9 cellular contexts compared by ENCODE assay signal in genomic region chr12:112420740-112421139, GRCh38. TPM values are rescaled to one million over a fixed set of nuclear protein-coding genes. Genes with fewer than 3 reads are reported as not detected.
DNase-seq lines count a peak whose midpoint lies in the region; ATAC-seq and TF ChIP-seq lines count a peak whose summit lies in the region.
"Had no signal": no experiment of that assay in that cellular context is flagged by ENCODE, and none has a peak within 500 bp of the region (broad histone marks: within the 10 kb centered on the region; RNA-seq: fewer than 3 reads in every experiment).

No MANE protein-coding gene starts in this region.

- ATAC-seq in effector memory CD8-positive, alpha-beta T cell (replicated peaks), result no peak
- no peak for ATAC-seq in body of pancreas

- H3K27me3 ChIP-seq in DOHH2 (ENCODE audit: control insufficient read depth, low read length) (no peaks in the 10 kb centered on the region), OCI-LY1 (ENCODE audit: insufficient read depth, low read length) (no peaks in the 10 kb centered on the region), body of pancreas (no peaks in the 10 kb centered on the region)

- H3K36me3 Mint-ChIP-seq in effector memory CD8-positive, alpha-beta T cell (ENCODE audit: insufficient read depth), result peaks cover 16% of the 10 kb centered on the region

- H3K27me3 Mint-ChIP-seq in effector memory CD8-positive, alpha-beta T cell, result no peaks in the 10 kb centered on the region

- H3K9me3 ChIP-seq in DOHH2 (ENCODE audit: control insufficient read depth, insufficient read depth, low read length) (no peaks in the 10 kb centered on the region), OCI-LY1 (ENCODE audit: low read length) (no peaks in the 10 kb centered on the region), body of pancreas (no peaks in the 10 kb centered on the region)

- H3K4me2 ChIP-seq in DOHH2 (ENCODE audit: low read length), result peak overlapping the region; percentile 89
- peak overlapping the region; percentile 98 for H3K4me2 ChIP-seq in OCI-LY1 (ENCODE audit: low read length)

- H3K27ac ChIP-seq in DOHH2 (ENCODE audit: low read depth, low read length) (no peak overlapping the region), OCI-LY1 (ENCODE audit: low read depth, low read length, poor library complexity, severe bottlenecking) (no peak overlapping the region), body of pancreas (peak overlapping the region in 2 of 4 donors; percentile 98 to 99)

- H3F3A ChIP-seq in DOHH2 (ENCODE audit: control insufficient read depth, insufficient read depth), result peaks cover 3% of the 10 kb centered on the region; the same call in 1 of the 2 replicates
- H3F3A ChIP-seq in OCI-LY1 (ENCODE audit: insufficient read depth, low read length), result no peaks in the 10 kb centered on the region

- H3K79me2 ChIP-seq in DOHH2 (ENCODE audit: control insufficient read depth, low read length) (peaks cover 85% of the 10 kb centered on the region), OCI-LY1 (ENCODE audit: insufficient read depth, low read length) (peaks cover 65% of the 10 kb centered on the region)

- no peak for TF ChIP-seq POLR2A in body of pancreas (IDR thresholded peaks at IDR 0.05)

- H3K36me3 ChIP-seq in DOHH2 (ENCODE audit: control insufficient read depth, low read length), result peaks cover 34% of the 10 kb centered on the region
- H3K36me3 ChIP-seq in OCI-LY1 (ENCODE audit: insufficient read depth, low read length), result peaks cover 12% of the 10 kb centered on the region; the same call in 1 of the 2 replicates
- no peaks in the 10 kb centered on the region for H3K36me3 ChIP-seq in body of pancreas (replicated peaks in 1 of 2; ENCODE audit: insufficient read depth in 1 of 2, low read depth in 2 of 2)

- peak overlapping the region; percentile 91 for H3K4me3 Mint-ChIP-seq in effector memory CD8-positive, alpha-beta T cell

- intact Hi-C loops in body of pancreas (cut with DNase I), result no loop called here

- DNase-seq in effector memory CD8-positive, alpha-beta T cell, result no peak
- DNase-seq in renal cortical epithelial cell (ENCODE audit: low read depth) (peak; percentile 33), body of pancreas (no peak), NCI-H774 (lab: John Stamatoyannopoulos, UW) (no peak), NCI-H187 treated with DMSO at 0.1 percent for 48 hours (lab: John Stamatoyannopoulos, UW) (no peak)
- DNase-seq: DMS79, NCI-H1417 had no signal

- no peak overlapping the region for H2AFZ ChIP-seq in OCI-LY1 (ENCODE audit: low read length)

- H3K9me2 ChIP-seq in DOHH2 (replicated peaks; ENCODE audit: control insufficient read depth, low read length) (no peaks in the 10 kb centered on the region), OCI-LY1 (ENCODE audit: low read depth, low read length) (no peaks in the 10 kb centered on the region)

- no peaks in the 10 kb centered on the region for H3K9me3 Mint-ChIP-seq in effector memory CD8-positive, alpha-beta T cell

- peak overlapping the region in 1 of 2 donors; percentile 65 for H3K27ac Mint-ChIP-seq in effector memory CD8-positive, alpha-beta T cell

- H3K4me3 ChIP-seq in DOHH2 (ENCODE audit: low read length), result 0 out of 2 replicates have a peak overlapping the region, but pooled peaks have one; percentile 11
- H3K4me3 ChIP-seq in OCI-LY1 (ENCODE audit: low read depth, low read length, poor library complexity, severe bottlenecking), result peak overlapping the region; percentile 89
- no peak overlapping the region for H3K4me3 ChIP-seq in body of pancreas

- H3K4me1 ChIP-seq in DOHH2 (ENCODE audit: control insufficient read depth, low read length) (peaks cover 31% of the 10 kb centered on the region), OCI-LY1 (ENCODE audit: insufficient read depth, low read length, severe bottlenecking) (peaks cover 41% of the 10 kb centered on the region), body of pancreas (peaks cover 41% of the 10 kb centered on the region)

- no peak overlapping the region for H3K9ac ChIP-seq in OCI-LY1 (ENCODE audit: low read length)

- peaks cover 34 to 49% of the 10 kb centered on the region in 2 donors for H3K4me1 Mint-ChIP-seq in effector memory CD8-positive, alpha-beta T cell (ENCODE audit: low read depth in 2 of 2)

- peaks cover 26% of the 10 kb centered on the region for H4K20me1 ChIP-seq in DOHH2 (ENCODE audit: control insufficient read depth, insufficient read depth, low read depth, low read length)
- H4K20me1 ChIP-seq in OCI-LY1 (ENCODE audit: insufficient read depth, low read length), result no peaks in the 10 kb centered on the region

- TF ChIP-seq CTCF in DOHH2 (IDR thresholded peaks at IDR 0.05; ENCODE audit: low read depth, low read length, poor library complexity, severe bottlenecking), result no peak
- no peak for TF ChIP-seq CTCF in OCI-LY1 (IDR thresholded peaks at IDR 0.05; ENCODE audit: low read length)
- no peak for TF ChIP-seq CTCF in body of pancreas (IDR thresholded peaks at IDR 0.05)

- WGBS in body of pancreas, 2 donors, result 49 to 52% methylated on average over 3 of the region's 3 CpGs

RNA-seq across cellular contexts. Expression of gene PTPN11, which starts 2.0 kb away (rescaled TPM):
- total RNA-seq in renal cortical epithelial cell (128 and 195 TPM in 2 replicates), body of pancreas (10 to 100 TPM; 31.6 to 47.1 TPM)

RNA-seq across cellular contexts. Expression of gene RPL6, which starts 11.3 kb away (rescaled TPM):
- total RNA-seq in renal cortical epithelial cell (964 and 1,672 TPM in 2 replicates), body of pancreas (100 to 1,000 TPM; 864 to 931 TPM)

RNA-seq across cellular contexts. Expression of gene HECTD4, which starts 38.5 kb away (rescaled TPM):
- total RNA-seq in renal cortical epithelial cell (12.3 and 47.3 TPM in 2 replicates), body of pancreas (10 to 100 TPM; 23.3 to 45.2 TPM)

Comparison
In these comparisons a context has a peak if more than half of its experiments do, and no peak if none do; other contexts are left out.
1. H3K4me3 ChIP-seq: peak in DOHH2 (single experiment) and OCI-LY1 (single experiment); none in body of pancreas (0 of 2).